In genomic region chr15:21284353-21284752, GRCh38 we compare ENCODE assay signal across 8 cellular contexts.
A peak's percentile ranks its signal among the peaks of the same experiment; 100 is the strongest.
DNase-seq lines count a peak whose midpoint lies in the region; ATAC-seq, FAIRE-seq and TF ChIP-seq lines count a peak whose summit lies in the region.
"Not testable (repeated sequence)": the region's sequence is repeated elsewhere in the genome, so short reads cannot be mapped to it uniquely, and the experiment has no call there.

No MANE protein-coding gene starts in this region.

- not testable (repeated sequence) for DNase-seq in GM18507 (ENCODE audit: extremely low spot score, insufficient read length, low read depth); T-cell; right lobe of liver; upper lobe of left lung

- not testable (repeated sequence) for H3K9me3 ChIP-seq in right lobe of liver, upper lobe of left lung

- not testable (repeated sequence) for H3K27me3 ChIP-seq in right lobe of liver, upper lobe of left lung

- H3K4me3 ChIP-seq in right lobe of liver, upper lobe of left lung: not testable (repeated sequence)

- WGBS in right lobe of liver (ENCODE audit: insufficient coverage, low coverage, low lambda C conversion rate, missing lambda C conversion rate) = 18% methylated on average over 1 of the region's 2 CpGs
- 14 to 32% methylated on average over 1 of the region's 2 CpGs for WGBS in upper lobe of left lung, 2 donors

- TF ChIP-seq EP300 in upper lobe of left lung (IDR thresholded peaks at IDR 0.05) = not testable (repeated sequence)

- not testable (repeated sequence) for H3K4me1 Mint-ChIP-seq in T-cell

- not testable (repeated sequence) for H3K9me3 Mint-ChIP-seq in T-cell

- not testable (repeated sequence) for H3K4me1 ChIP-seq in right lobe of liver, upper lobe of left lung

- H3K36me3 Mint-ChIP-seq in T-cell = not testable (repeated sequence)

- intact Hi-C loops in right lobe of liver (cut with DNase I) = not testable (repeated sequence)

- H3K27me3 Mint-ChIP-seq in T-cell = not testable (repeated sequence)

- H3K27ac ChIP-seq in right lobe of liver, upper lobe of left lung: not testable (repeated sequence)

- FAIRE-seq in GM18507 (lab: Jason Lieb, UNC) (peak; percentile 81), endometrium (lab: Jason Lieb, UNC) (peak; percentile 99)

- not testable (repeated sequence) for H3K27ac Mint-ChIP-seq in T-cell

- ATAC-seq in GM19395 (IDR thresholded peaks at IDR 0.05; ENCODE audit: unreplicated experiment) (peak; percentile 49), HG02588 (IDR thresholded peaks at IDR 0.05; ENCODE audit: unreplicated experiment) (peak; percentile 40), HG03196 (IDR thresholded peaks at IDR 0.05; ENCODE audit: unreplicated experiment) (peak; percentile 42), T-cell (replicated peaks in 1 of 4) (peak; percentile 52 to 79 (median 69)), right lobe of liver (peak; percentile 76 to 95 (median 83)), upper lobe of left lung (ENCODE audit: low FRiP score in 2 of 2) (peak; percentile 58 to 80)

- H3K36me3 ChIP-seq in right lobe of liver, upper lobe of left lung: not testable (repeated sequence)

- TF ChIP-seq CTCF in right lobe of liver (IDR thresholded peaks at IDR 0.05); upper lobe of left lung (IDR thresholded peaks at IDR 0.05): not testable (repeated sequence)

- POLR2A ChIA-PET in T-cell (lab: Charles Lee) = not testable (repeated sequence)

- not testable (repeated sequence) for H3K4me3 Mint-ChIP-seq in T-cell

- not testable (repeated sequence) for TF ChIP-seq POLR2A in right lobe of liver (IDR thresholded peaks at IDR 0.05); upper lobe of left lung (IDR thresholded peaks at IDR 0.05)

- CTCF ChIA-PET in T-cell (lab: Charles Lee) = interaction anchor here in 1 of 2 donors (0.6 to 0.9 kb wide), 3 partner anchors 11 to 15 kb away, joined by 3 to 4 read pairs (median 3); no protein-coding TSS in a partner anchor
